In the genomic region with DNA sequence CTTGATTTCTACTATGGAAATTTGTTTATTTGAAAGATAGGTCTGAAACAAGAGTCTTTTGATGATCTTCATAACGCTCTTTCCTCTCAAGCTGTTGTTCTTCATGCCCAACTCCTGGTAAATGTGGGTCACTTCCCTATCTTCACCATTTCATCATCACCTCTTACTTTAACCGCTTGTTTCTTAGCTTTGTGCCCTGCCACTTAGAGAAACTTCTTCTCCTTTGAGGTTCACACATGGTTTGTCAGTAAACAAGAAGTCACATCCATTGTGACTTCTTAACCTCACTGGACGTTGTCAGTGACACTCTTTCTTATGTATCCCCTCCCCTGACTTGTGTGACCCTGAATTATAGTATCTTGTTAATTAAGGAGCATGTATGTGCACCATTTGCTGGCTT, we compare ENCODE assay signal across 21 cellular contexts. TPM values are rescaled to one million over a fixed set of nuclear protein-coding genes. Genes with fewer than 3 reads are reported as not detected.
DNase-seq lines count a peak whose midpoint lies in the region; ATAC-seq and TF ChIP-seq lines count a peak whose summit lies in the region.
"Had no signal": no experiment of that assay in that cellular context is flagged by ENCODE, and none has a peak within 500 bp of the region (broad histone marks: within the 10 kb centered on the region; RNA-seq: fewer than 3 reads in every experiment).

No MANE protein-coding gene starts in this region.

- TF ChIP-seq EP300 in transverse colon (IDR thresholded peaks at IDR 0.05; ENCODE audit: low read depth), result no peak

- CTCF ChIA-PET in GM10248 (lab: Yijun Ruan, JAX), result interaction anchor here (0.9 to 1.6 kb wide), 5 partner anchors 9 to 30 kb away, joined by 3 to 4 read pairs (median 3); a partner anchor contains a TSS

- H3K27me3 ChIP-seq in transverse colon, result no peaks in the 10 kb centered on the region
- H3K27me3 ChIP-seq: brain microvascular endothelial cell had no signal

- no peaks in the 10 kb centered on the region for H3K36me3 Mint-ChIP-seq in memory B cell

- in situ Hi-C loops in transverse colon (cut with MboI; ENCODE audit: low pct_ligation_motif_present in 1 of 4, low pct_unique_long_range_greater_than_20kb in 1 of 4, low sequenced_read_pairs in 3 of 4), result no loop called here
- in situ Hi-C loops in ACHN (cut with HindIII; ENCODE audit: low pct_ligation_motif_present, low pct_unique_long_range_greater_than_20kb, low sequenced_read_pairs), result no loop called here

- ATAC-seq in Right ventricle myocardium superior (ENCODE audit: poor library complexity) (peak; percentile 48), Right ventricle myocardium inferior (no peak), memory B cell (ENCODE audit: low read depth) (no peak)

- H3K27ac Mint-ChIP-seq in memory B cell, result no peak overlapping the region
- H3K27ac Mint-ChIP-seq: activated CD4-positive, alpha-beta T cell treated with anti-CD3 and anti-CD28 coated beads, Interleukin-2, amount 10 ng/mL, durations not matched to agents 7 days and 5 days; activated T-helper 2 cell treated with anti-CD3 and anti-CD28 coated beads, Interferon-gamma antibody, Interleukin-2, Interleukin-4, amounts not matched to agents 10 μg/mL and 5 μg/mL and 100 μg/mL, durations not matched to agents 14 hours and 24 hours and 36 hours; nephron progenitor cell had no signal

- H3K4me3 ChIP-seq in transverse colon, result no peak overlapping the region
- H3K4me3 ChIP-seq: skin epidermis had no signal

- intact Hi-C loops in Right ventricle myocardium superior (cut with DNase I), result no loop called here
- intact Hi-C loops in Right ventricle myocardium inferior (cut with DNase I), result no loop called here
- intact Hi-C loops in transverse colon (cut with DNase I; ENCODE audit: low total_unique reads), result no loop called here

- H3K27ac ChIP-seq in adipose tissue (ENCODE audit: low read depth, low read length) (peak overlapping the region; percentile 54), transverse colon (peak overlapping the region in 3 of 4 donors; percentile 36 to 65 (median 63))
- H3K27ac ChIP-seq: brain microvascular endothelial cell had no signal

- no peaks in the 10 kb centered on the region for H3K9me3 Mint-ChIP-seq in memory B cell
- H3K9me3 Mint-ChIP-seq: activated CD4-positive, alpha-beta T cell treated with anti-CD3 and anti-CD28 coated beads, Interleukin-2, amount 10 ng/mL, durations not matched to agents 7 days and 5 days; activated T-helper 2 cell treated with anti-CD3 and anti-CD28 coated beads, Interferon-gamma antibody, Interleukin-2, Interleukin-4, amounts not matched to agents 10 μg/mL and 5 μg/mL and 100 μg/mL, durations not matched to agents 14 hours and 24 hours and 36 hours; nephron progenitor cell had no signal

- POLR2A ChIA-PET in GM10248 (lab: Yijun Ruan, JAX), result no interaction called here

- TF ChIP-seq CTCF in transverse colon (IDR thresholded peaks at IDR 0.05), result no peak
- TF ChIP-seq CTCF in GM10248 (IDR thresholded peaks at IDR 0.05; ENCODE audit: control extremely low read depth, extremely low read depth, low read depth, missing control alignments), result no peak

- TF ChIP-seq POLR2A in transverse colon (IDR thresholded peaks at IDR 0.05), result no peak

- peaks cover 3% of the 10 kb centered on the region for H3K27me3 Mint-ChIP-seq in memory B cell

- no peaks in the 10 kb centered on the region for H3K9me3 ChIP-seq in transverse colon
- H3K9me3 ChIP-seq: Caco-2 had no signal

- H3K4me1 ChIP-seq in transverse colon, result peaks cover 0 to 8% (median 0%) of the 10 kb centered on the region in 4 donors
- H3K4me1 ChIP-seq: Caco-2 had no signal

- H3K36me3 ChIP-seq in transverse colon, result no peaks in the 10 kb centered on the region
- H3K36me3 ChIP-seq: brain microvascular endothelial cell had no signal

- peak overlapping the region; percentile 0 for H3K4me3 Mint-ChIP-seq in memory B cell
- H3K4me3 Mint-ChIP-seq: activated CD4-positive, alpha-beta T cell treated with anti-CD3 and anti-CD28 coated beads, Interleukin-2, amount 10 ng/mL, durations not matched to agents 7 days and 5 days; nephron progenitor cell had no signal

- H3K4me1 Mint-ChIP-seq in memory B cell, result peaks cover 12% of the 10 kb centered on the region

- DNase-seq in Right ventricle myocardium superior, result no peak
- no peak for DNase-seq in Right ventricle myocardium inferior (ENCODE audit: missing footprints)
- no peak for DNase-seq in memory B cell (ENCODE audit: low spot score in 2 of 2)
- no peak for DNase-seq in transverse colon
- no peak for DNase-seq in NCI-H2171 treated with DMSO at 0.1 percent for 48 hours (lab: John Stamatoyannopoulos, UW)
- DNase-seq in GM10248 (ENCODE audit: extremely low spot score), result no peak
- DNase-seq in ACHN, result no peak
- DNase-seq: activated CD4-positive, alpha-beta T cell treated with anti-CD3 and anti-CD28 coated beads, Interleukin-2, amount 10 ng/mL, durations not matched to agents 7 days and 5 days; Caco-2; NCI-H1105; nephron progenitor cell; substantia nigra; T-helper 9 cell had no signal

- WGBS in adipose tissue, 3 donors, result 36 to 71% (median 52%) methylated on average over 3 of the region's 3 CpGs
- WGBS in transverse colon (ENCODE audit: low coverage in 1 of 2), 2 donors, result 67 to 78% methylated on average over 3 of the region's 3 CpGs

RNA-seq across cellular contexts. Expression of a gene that starts 16.9 kb away (rescaled TPM):
- total RNA-seq in Right ventricle myocardium superior (1.0 TPM), Right ventricle myocardium inferior (1.0 TPM), transverse colon (1 to 10 TPM in 1 of 4 donors, under 1 TPM in 2, not detected in 1; 0.40 to 1.4 (median 0.41) TPM)
- 1 to 10 TPM in 2 of 3 donors, under 1 TPM in 1; 0.22 to 3.1 (median 2.4) TPM for polyA plus RNA-seq in adipose tissue
- total RNA-seq: A172; activated CD4-positive, alpha-beta T cell treated with anti-CD3 and anti-CD28 coated beads, Interleukin-2, amount 10 ng/mL, durations not matched to agents 7 days and 5 days; activated T-helper 2 cell treated with anti-CD3 and anti-CD28 coated beads, Interferon-gamma antibody, Interleukin-2, Interleukin-4, amounts not matched to agents 10 μg/mL and 5 μg/mL and 100 μg/mL, durations not matched to agents 14 hours and 24 hours and 36 hours; Caco-2; NCI-H460; RPMI7951 had no signal

RNA-seq across cellular contexts. Expression of a gene that starts 29.7 kb away (rescaled TPM):
- total RNA-seq in Right ventricle myocardium superior (not detected), Right ventricle myocardium inferior (not detected), transverse colon (not detected)
- under 1 TPM in 1 of 3 donors, not detected in 2; 0.04 TPM for polyA plus RNA-seq in adipose tissue
- total RNA-seq: A172, NCI-H460, RPMI7951 had no signal

RNA-seq across cellular contexts. Expression of a gene that starts 38.3 kb away (rescaled TPM):
- total RNA-seq in Right ventricle myocardium superior (0.94 TPM), Right ventricle myocardium inferior (1.4 TPM), transverse colon (1 to 10 TPM in 2 of 4 donors, not detected in 2; 1.1 to 1.4 TPM)
- 1 to 10 TPM in 1 of 3 donors, under 1 TPM in 2; 0.10 to 2.7 (median 0.94) TPM for polyA plus RNA-seq in adipose tissue
- total RNA-seq: A172; activated CD4-positive, alpha-beta T cell treated with anti-CD3 and anti-CD28 coated beads, Interleukin-2, amount 10 ng/mL, durations not matched to agents 7 days and 5 days; activated T-helper 2 cell treated with anti-CD3 and anti-CD28 coated beads, Interferon-gamma antibody, Interleukin-2, Interleukin-4, amounts not matched to agents 10 μg/mL and 5 μg/mL and 100 μg/mL, durations not matched to agents 14 hours and 24 hours and 36 hours; Caco-2; kidney epithelial cell; NCI-H460; RPMI7951 had no signal
